ENCODE assay signal across 9 cellular contexts in the genomic region with DNA sequence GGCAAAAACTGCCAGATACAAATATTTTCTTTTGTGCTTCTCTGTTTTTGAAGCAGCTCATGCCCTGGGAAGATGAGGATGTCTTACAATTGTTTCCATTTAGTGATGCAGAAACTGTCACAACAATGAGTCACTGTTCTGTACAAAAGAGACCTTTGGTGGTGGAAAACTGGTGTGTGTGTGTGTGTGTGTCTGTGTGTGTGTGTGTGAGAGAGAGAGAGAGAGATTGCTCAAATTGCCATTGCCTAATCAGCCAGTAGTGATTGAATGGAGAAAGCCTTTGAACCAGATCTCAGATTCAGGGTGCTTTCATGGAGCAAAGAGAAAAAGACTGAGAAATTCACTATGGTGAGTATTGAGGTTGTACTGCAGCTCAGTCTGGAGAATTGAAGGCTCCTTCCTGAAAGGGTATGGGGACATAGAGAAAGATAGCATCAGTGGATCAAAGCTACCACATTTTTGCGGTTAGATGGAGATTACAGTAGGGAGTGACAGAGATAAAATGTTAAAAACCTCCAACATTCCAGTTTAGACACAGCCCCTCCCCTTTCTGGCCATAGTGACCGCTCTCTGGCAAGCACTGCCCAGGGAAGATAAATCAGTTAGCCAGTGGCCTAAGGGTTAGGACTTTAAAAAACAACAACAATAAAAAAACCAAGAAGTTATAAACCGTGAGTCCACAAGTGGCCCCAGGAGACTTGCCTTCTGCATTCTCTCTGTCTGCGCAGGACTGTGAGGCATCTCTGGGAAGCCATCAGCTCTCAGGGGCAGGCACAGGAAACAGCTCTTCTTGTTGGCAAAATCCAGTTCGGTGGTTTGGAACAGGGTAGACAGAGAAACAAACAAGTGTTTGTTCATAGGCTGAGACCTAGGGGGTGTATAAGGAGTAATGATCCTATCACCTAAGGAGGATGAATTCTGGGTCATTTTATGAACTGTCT.
DNase-seq lines count a peak whose midpoint lies in the region; ATAC-seq and TF ChIP-seq lines count a peak whose summit lies in the region.
"Had no signal": no experiment of that assay in that cellular context is flagged by ENCODE, and none has a peak within 500 bp of the region (broad histone marks: within the 10 kb centered on the region; RNA-seq: fewer than 3 reads in every experiment).

No MANE protein-coding gene starts in this region.

- H3K4me3 ChIP-seq in BE2C (ENCODE audit: low read depth, low read length): no peak overlapping the region
- H3K4me3 ChIP-seq: GM12878 had no signal

- DNase-seq in BE2C: peak; percentile 17
- peak; percentile 35 for DNase-seq in NCI-H345 treated with DMSO at 0.1 percent for 48 hours (lab: John Stamatoyannopoulos, UW; ENCODE audit: unreplicated experiment)
- peak; percentile 14 for DNase-seq in epithelial cell of prostate (ENCODE audit: low read depth, low spot score)
- DNase-seq in Kasumi-1 (lab: John Stamatoyannopoulos, UW): no peak
- no peak for DNase-seq in NCI-H2227 (lab: John Stamatoyannopoulos, UW; ENCODE audit: unreplicated experiment)

- no peak for ATAC-seq in HG02678 (IDR thresholded peaks at IDR 0.05; ENCODE audit: unreplicated experiment)
- no peak for ATAC-seq in HG03139 (IDR thresholded peaks at IDR 0.05; ENCODE audit: unreplicated experiment)
- ATAC-seq: GM12878 had no signal

- H3K36me3 ChIP-seq in BE2C: no peaks in the 10 kb centered on the region

- H3K27me3 Mint-ChIP-seq in nephron (ENCODE audit: low read depth): peaks cover 5% of the 10 kb centered on the region

- H3K27me3 ChIP-seq in BE2C: no peaks in the 10 kb centered on the region

- TF ChIP-seq CTCF in BE2C (IDR thresholded peaks at IDR 0.05; ENCODE audit: low read depth, low read length): no peak
- no peak for TF ChIP-seq CTCF in nephron (IDR thresholded peaks at IDR 0.05; ENCODE audit: unreplicated experiment in 3 of 3)

- H3K9me3 ChIP-seq in BE2C: no peaks in the 10 kb centered on the region

- no peak overlapping the region for H3K27ac ChIP-seq in epithelial cell of prostate

- peaks cover 23% of the 10 kb centered on the region for H3K9me3 Mint-ChIP-seq in nephron

- H3K27ac Mint-ChIP-seq in nephron: peak overlapping the region; percentile 9 to 77 (median 31)

- peak overlapping the region in 1 of 3 experiments; percentile 4 for H3K4me3 Mint-ChIP-seq in nephron

- H3K4me1 ChIP-seq in BE2C: peaks cover 9% of the 10 kb centered on the region; the same call in 1 of the 2 replicates

- H3K4me1 Mint-ChIP-seq in nephron: peaks cover 40% of the 10 kb centered on the region

- no peaks in the 10 kb centered on the region for H3K36me3 Mint-ChIP-seq in nephron (ENCODE audit: low read depth)

Comparison
In these comparisons a context has a peak if more than half of its experiments do, and no peak if none do; other contexts are left out.
1. DNase-seq: peak in BE2C (single experiment), NCI-H345 treated with DMSO at 0.1 percent for 48 hours (single experiment) and epithelial cell of prostate (single experiment); none in Kasumi-1 (0 of 2) and NCI-H2227 (single experiment).